1 cellular context compared by ENCODE assay signal in the genomic region with DNA sequence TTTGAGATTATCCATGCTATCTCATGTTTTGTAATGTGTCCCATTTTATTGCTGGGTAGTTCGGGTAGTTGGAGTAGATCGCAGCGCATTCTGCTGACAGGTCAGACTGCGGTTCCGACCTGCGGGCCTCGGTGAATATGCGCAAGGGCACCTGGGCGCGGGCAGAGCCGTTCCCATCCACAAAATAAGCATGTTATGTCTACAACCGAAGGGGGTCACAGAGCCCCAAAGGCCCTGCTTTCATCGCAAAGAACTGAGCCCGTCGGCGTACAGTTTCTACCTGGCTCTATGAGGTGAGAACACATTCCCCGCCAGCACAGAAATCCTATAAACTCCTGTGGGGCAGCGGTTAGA.
TF ChIP-seq lines count a peak whose summit lies in the region.

No MANE protein-coding gene starts in this region.

TF ChIP-seq in GM12878, 131 proteins besides CTCF, POLR2A, EP300 and RAD21 (continued from another document):
- TF ChIP-seq, protein P1, sequence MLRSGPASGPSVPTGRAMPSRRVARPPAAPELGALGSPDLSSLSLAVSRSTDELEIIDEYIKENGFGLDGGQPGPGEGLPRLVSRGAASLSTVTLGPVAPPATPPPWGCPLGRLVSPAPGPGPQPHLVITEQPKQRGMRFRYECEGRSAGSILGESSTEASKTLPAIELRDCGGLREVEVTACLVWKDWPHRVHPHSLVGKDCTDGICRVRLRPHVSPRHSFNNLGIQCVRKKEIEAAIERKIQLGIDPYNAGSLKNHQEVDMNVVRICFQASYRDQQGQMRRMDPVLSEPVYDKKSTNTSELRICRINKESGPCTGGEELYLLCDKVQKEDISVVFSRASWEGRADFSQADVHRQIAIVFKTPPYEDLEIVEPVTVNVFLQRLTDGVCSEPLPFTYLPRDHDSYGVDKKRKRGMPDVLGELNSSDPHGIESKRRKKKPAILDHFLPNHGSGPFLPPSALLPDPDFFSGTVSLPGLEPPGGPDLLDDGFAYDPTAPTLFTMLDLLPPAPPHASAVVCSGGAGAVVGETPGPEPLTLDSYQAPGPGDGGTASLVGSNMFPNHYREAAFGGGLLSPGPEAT (IDR thresholded peaks at IDR 0.05; ENCODE audit: low read depth), result no peak
- TF ChIP-seq SUZ12 (IDR thresholded peaks at IDR 0.05; ENCODE audit: unreplicated experiment) (no peak), SREBF2 (IDR thresholded peaks at IDR 0.05; ENCODE audit: low read length) (no peak), RELA (IDR thresholded peaks at IDR 0.05; ENCODE audit: borderline replicate concordance, partially characterized antibody) (no peak)
- TF ChIP-seq, protein P2, sequence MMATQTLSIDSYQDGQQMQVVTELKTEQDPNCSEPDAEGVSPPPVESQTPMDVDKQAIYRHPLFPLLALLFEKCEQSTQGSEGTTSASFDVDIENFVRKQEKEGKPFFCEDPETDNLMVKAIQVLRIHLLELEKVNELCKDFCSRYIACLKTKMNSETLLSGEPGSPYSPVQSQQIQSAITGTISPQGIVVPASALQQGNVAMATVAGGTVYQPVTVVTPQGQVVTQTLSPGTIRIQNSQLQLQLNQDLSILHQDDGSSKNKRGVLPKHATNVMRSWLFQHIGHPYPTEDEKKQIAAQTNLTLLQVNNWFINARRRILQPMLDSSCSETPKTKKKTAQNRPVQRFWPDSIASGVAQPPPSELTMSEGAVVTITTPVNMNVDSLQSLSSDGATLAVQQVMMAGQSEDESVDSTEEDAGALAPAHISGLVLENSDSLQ (IDR thresholded peaks at IDR 0.05), result no peak
- TF ChIP-seq, protein P3, sequence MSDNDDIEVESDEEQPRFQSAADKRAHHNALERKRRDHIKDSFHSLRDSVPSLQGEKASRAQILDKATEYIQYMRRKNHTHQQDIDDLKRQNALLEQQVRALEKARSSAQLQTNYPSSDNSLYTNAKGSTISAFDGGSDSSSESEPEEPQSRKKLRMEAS (IDR thresholded peaks at IDR 0.05; ENCODE audit: low read depth, low read length), result no peak
- TF ChIP-seq, protein P4, sequence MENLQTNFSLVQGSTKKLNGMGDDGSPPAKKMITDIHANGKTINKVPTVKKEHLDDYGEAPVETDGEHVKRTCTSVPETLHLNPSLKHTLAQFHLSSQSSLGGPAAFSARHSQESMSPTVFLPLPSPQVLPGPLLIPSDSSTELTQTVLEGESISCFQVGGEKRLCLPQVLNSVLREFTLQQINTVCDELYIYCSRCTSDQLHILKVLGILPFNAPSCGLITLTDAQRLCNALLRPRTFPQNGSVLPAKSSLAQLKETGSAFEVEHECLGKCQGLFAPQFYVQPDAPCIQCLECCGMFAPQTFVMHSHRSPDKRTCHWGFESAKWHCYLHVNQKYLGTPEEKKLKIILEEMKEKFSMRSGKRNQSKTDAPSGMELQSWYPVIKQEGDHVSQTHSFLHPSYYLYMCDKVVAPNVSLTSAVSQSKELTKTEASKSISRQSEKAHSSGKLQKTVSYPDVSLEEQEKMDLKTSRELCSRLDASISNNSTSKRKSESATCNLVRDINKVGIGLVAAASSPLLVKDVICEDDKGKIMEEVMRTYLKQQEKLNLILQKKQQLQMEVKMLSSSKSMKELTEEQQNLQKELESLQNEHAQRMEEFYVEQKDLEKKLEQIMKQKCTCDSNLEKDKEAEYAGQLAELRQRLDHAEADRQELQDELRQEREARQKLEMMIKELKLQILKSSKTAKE (IDR thresholded peaks at IDR 0.05; ENCODE audit: low read depth, poor library complexity, severe bottlenecking), result no peak
